Comparison of ENCODE assay signal across 11 cellular contexts in genomic region chr5:157562111-157562581, GRCh38. TPM values are rescaled to one million over a fixed set of nuclear protein-coding genes. Genes with fewer than 3 reads are reported as not detected.
DNase-seq lines count a peak whose midpoint lies in the region; ATAC-seq and TF ChIP-seq lines count a peak whose summit lies in the region.
"Had no signal": no experiment of that assay in that cellular context is flagged by ENCODE, and none has a peak within 500 bp of the region (broad histone marks: within the 10 kb centered on the region; RNA-seq: fewer than 3 reads in every experiment).

No MANE protein-coding gene starts in this region.

- H3K9ac ChIP-seq in skeletal muscle tissue (ENCODE audit: low read depth in 1 of 3, low read length in 3 of 3): peak overlapping the region; percentile 5 to 41 (median 26)

- H3K27me3 Mint-ChIP-seq in activated CD4-positive, alpha-beta memory T cell treated with anti-CD3 and anti-CD28 coated beads for 36 hours: no peaks in the 10 kb centered on the region

- POLR2A ChIA-PET in activated CD4-positive, alpha-beta memory T cell treated with anti-CD3 and anti-CD28 coated beads for 36 hours (lab: Charles Lee): no interaction called here

- DNase-seq in H7: peak; percentile 39
- no peak for DNase-seq in activated CD4-positive, alpha-beta memory T cell treated with anti-CD3 and anti-CD28 coated beads for 36 hours
- DNase-seq in heart left ventricle: peak; percentile 72 to 88 (median 83)
- no peak for DNase-seq in NCI-H2227 (lab: John Stamatoyannopoulos, UW; ENCODE audit: unreplicated experiment)
- DNase-seq in MV-4-11 (lab: John Stamatoyannopoulos, UW): no peak
- DNase-seq in OCI-M2 (lab: John Stamatoyannopoulos, UW; ENCODE audit: unreplicated experiment): no peak
- DNase-seq: kidney glomerular epithelial cell, NCI-H345 had no signal

- 34 to 47% (median 35%) methylated on average over 10 of the region's 10 CpGs for WGBS in heart left ventricle, 4 donors

- no peak for TF ChIP-seq POLR2A in heart left ventricle (IDR thresholded peaks at IDR 0.05)

- CTCF ChIA-PET in activated CD4-positive, alpha-beta memory T cell treated with anti-CD3 and anti-CD28 coated beads for 36 hours (lab: Charles Lee): no interaction called here

- intact Hi-C loops in activated CD4-positive, alpha-beta memory T cell treated with anti-CD3 and anti-CD28 coated beads for 36 hours (cut with micrococcal nuclease): no loop called here
- intact Hi-C loops in heart left ventricle (cut with DNase I): loop anchor here in 5 of 10 donors (5.0 kb wide), 2 partner anchors 40 to 50 kb away; no protein-coding TSS in a partner anchor

- H3K27ac ChIP-seq in heart left ventricle (peak overlapping the region in 10 of 12 donors; percentile 61 to 95 (median 87)), skeletal muscle tissue (ENCODE audit: low read depth, low read length) (peak overlapping the region; percentile 26)

- H3K36me3 ChIP-seq in H7 (replicated peaks; ENCODE audit: control insufficient read depth, insufficient read depth, low read length) (peaks cover 2% of the 10 kb centered on the region), heart left ventricle (peaks cover 0 to 17% (median 4%) of the 10 kb centered on the region in 9 donors), skeletal muscle tissue (ENCODE audit: control insufficient read depth in 3 of 3, insufficient read depth in 3 of 3, low read length in 3 of 3) (no peaks in the 10 kb centered on the region)

- peaks cover 81% of the 10 kb centered on the region for H3K4me1 Mint-ChIP-seq in activated CD4-positive, alpha-beta memory T cell treated with anti-CD3 and anti-CD28 coated beads for 36 hours (ENCODE audit: low read depth)

- H3K27me3 ChIP-seq in H7 (ENCODE audit: control insufficient read depth, insufficient read depth, low read length): no peaks in the 10 kb centered on the region
- H3K27me3 ChIP-seq in heart left ventricle: no peaks in the 10 kb centered on the region
- H3K27me3 ChIP-seq in skeletal muscle tissue (ENCODE audit: control insufficient read depth in 3 of 3, insufficient read depth in 3 of 3, low read length in 3 of 3): no peaks in the 10 kb centered on the region

- H3K27ac Mint-ChIP-seq in activated CD4-positive, alpha-beta memory T cell treated with anti-CD3 and anti-CD28 coated beads for 36 hours: peak overlapping the region; percentile 49
- H3K27ac Mint-ChIP-seq: activated T-helper 2 cell treated with anti-CD3 and anti-CD28 coated beads, Interferon-gamma antibody, Interleukin-2, Interleukin-4, amounts not matched to agents 10 μg/mL and 5 μg/mL and 100 μg/mL, durations not matched to agents 14 hours and 24 hours and 36 hours had no signal

- no peak overlapping the region for H3K4me3 ChIP-seq in H7 (ENCODE audit: insufficient read depth, low read depth, low read length)
- H3K4me3 ChIP-seq in heart left ventricle: peak overlapping the region in 2 of 12 donors; percentile 0 to 4
- peak overlapping the region in 1 of 3 donors; percentile 1 for H3K4me3 ChIP-seq in skeletal muscle tissue (ENCODE audit: low read length in 3 of 3)

- no peak for TF ChIP-seq CTCF in heart left ventricle (IDR thresholded peaks at IDR 0.05)

- H3K4me3 Mint-ChIP-seq in activated CD4-positive, alpha-beta memory T cell treated with anti-CD3 and anti-CD28 coated beads for 36 hours: no peak overlapping the region

- H3K4me1 ChIP-seq in heart left ventricle (peaks cover 3 to 88% (median 67%) of the 10 kb centered on the region in 12 donors), skeletal muscle tissue (ENCODE audit: control insufficient read depth in 3 of 3, insufficient read depth in 3 of 3, low read length in 3 of 3) (peaks cover 52 to 66% (median 65%) of the 10 kb centered on the region in 3 donors)

- ATAC-seq in heart left ventricle: peak; percentile 33 to 68 (median 46)
- ATAC-seq in GM18520 (IDR thresholded peaks at IDR 0.05; ENCODE audit: unreplicated experiment): no peak

- H3K9me3 ChIP-seq in heart left ventricle (no peaks in the 10 kb centered on the region), skeletal muscle tissue (ENCODE audit: control insufficient read depth in 3 of 3, low read length in 3 of 3) (no peaks in the 10 kb centered on the region)

- peaks cover 76% of the 10 kb centered on the region for H3K36me3 Mint-ChIP-seq in activated CD4-positive, alpha-beta memory T cell treated with anti-CD3 and anti-CD28 coated beads for 36 hours

- H3K9me3 Mint-ChIP-seq in activated CD4-positive, alpha-beta memory T cell treated with anti-CD3 and anti-CD28 coated beads for 36 hours: no peaks in the 10 kb centered on the region
- H3K9me3 Mint-ChIP-seq: activated T-helper 2 cell treated with anti-CD3 and anti-CD28 coated beads, Interferon-gamma antibody, Interleukin-2, Interleukin-4, amounts not matched to agents 10 μg/mL and 5 μg/mL and 100 μg/mL, durations not matched to agents 14 hours and 24 hours and 36 hours had no signal

RNA-seq across cellular contexts. Expression of gene ADAM19, which starts 13.4 kb away (rescaled TPM):
- 37.7 and 53.1 TPM in 2 replicates for total RNA-seq in H7 (2014; rRNA removed; shearing (Covaris generic))
- 100 to 1,000 TPM; 107 to 111 TPM for total RNA-seq in activated CD4-positive, alpha-beta memory T cell treated with anti-CD3 and anti-CD28 coated beads for 36 hours
- 10 to 100 TPM in 7 of 9 donors, 1 to 10 TPM in 2; 6.5 to 47.6 (median 19.0) TPM for total RNA-seq in heart left ventricle
- polyA plus RNA-seq in heart left ventricle: 10 to 100 TPM in 1 of 2 donors, 1 to 10 TPM in 1; 7.5 to 29.2 TPM
- 14.1 TPM for total RNA-seq in skeletal muscle tissue

Comparison
In these comparisons a context has a peak if more than half of its experiments do, and no peak if none do; other contexts are left out.
1. DNase-seq: peak in H7 (single experiment) and heart left ventricle (5 of 5); none in activated CD4-positive, alpha-beta memory T cell treated with anti-CD3 and anti-CD28 coated beads for 36 hours (single experiment), NCI-H2227 (single experiment), MV-4-11 (single experiment) and OCI-M2 (single experiment).